Comparison of ENCODE assay signal across 8 cellular contexts in genomic region chr15:44194397-44195150, GRCh38. TPM values are rescaled to one million over a fixed set of nuclear protein-coding genes. Genes with fewer than 3 reads are reported as not detected.
DNase-seq lines count a peak whose midpoint lies in the region; ATAC-seq, FAIRE-seq and TF ChIP-seq lines count a peak whose summit lies in the region.

No MANE protein-coding gene starts in this region.

- no peaks in the 10 kb centered on the region for H3K9me1 ChIP-seq in K562 (ENCODE audit: control insufficient read depth, insufficient read depth, low read length)

- BruUV-seq in K562 (replicated peaks; lab: Mats Ljungman, UMichigan): no TSS peak

- in situ Hi-C loops in K562 (cut with MboI): no loop called here

- H3K36me3 ChIP-seq in K562 (ENCODE audit: control insufficient read depth, insufficient read depth, low read length): no peaks in the 10 kb centered on the region
- no peaks in the 10 kb centered on the region for H3K36me3 ChIP-seq in iPS-20b (ENCODE audit: insufficient read depth, low read depth, low read length)
- H3K36me3 ChIP-seq in spleen: no peaks in the 10 kb centered on the region

- no peak for TF ChIP-seq POLR2A in K562 (conservative IDR thresholded peaks at IDR 0.05)
- TF ChIP-seq POLR2A in spleen (IDR thresholded peaks at IDR 0.05): no peak

- DNase-seq in AG20443 (ENCODE audit: low spot score) (peak; percentile 34), T-helper 2 cell (peak; percentile 4 to 36 (median 11)), K562 (ENCODE audit: extremely low read depth in 1 of 4, low spot score in 3 of 4) (peak; percentile 12 to 30 (median 20)), spleen (peak; percentile 83), NOMO-1 (lab: John Stamatoyannopoulos, UW; ENCODE audit: unreplicated experiment in 2 of 2) (no peak)

- CTCF ChIA-PET in K562 (lab: Yijun Ruan, JAX; ENCODE audit: low intra/inter-chr PET ratio): no interaction called here

- FAIRE-seq in K562 (lab: Jason Lieb, UNC): no peak

- peaks cover 18 to 39% of the 10 kb centered on the region in 2 experiments for H3K27me3 ChIP-seq in K562 (ENCODE audit: control insufficient read depth in 2 of 2, insufficient read depth in 2 of 2, low read length in 2 of 2)
- peaks cover 25% of the 10 kb centered on the region for H3K27me3 ChIP-seq in iPS-20b (ENCODE audit: insufficient read depth, low read length)
- H3K27me3 ChIP-seq in spleen (replicated peaks in 1 of 7): peaks cover 0 to 96% (median 51%) of the 10 kb centered on the region in 7 donors

- 24% methylated on average over 18 of the region's 72 CpGs for WGBS in K562 (ENCODE audit: insufficient coverage, low coverage, missing lambda C conversion rate)
- 2 to 5% (median 3%) methylated on average over 19 to 72 of the region's 72 CpGs for WGBS in spleen, 5 donors

- H3K4me3 ChIP-seq in K562 (no peak overlapping the region), iPS-20b (ENCODE audit: low read length) (peak overlapping the region; percentile 80), spleen (peak overlapping the region; percentile 49 to 79 (median 64))

- no peak overlapping the region for H2AFZ ChIP-seq in K562 (ENCODE audit: low read depth, low read length)

- intact Hi-C loops in K562 (cut with micrococcal nuclease) (no loop called here), spleen (cut with DNase I; ENCODE audit: low total_unique reads) (no loop called here)

- H4K20me1 ChIP-seq in K562 (replicated peaks; ENCODE audit: control insufficient read depth, insufficient read depth, low read length): no peaks in the 10 kb centered on the region

- TF ChIP-seq CTCF in K562 (IDR thresholded peaks at IDR 0.05 in 2 of 3, conservative IDR thresholded peaks at IDR 0.05 in 1 of 3; ENCODE audit: insufficient read depth in 2 of 3, low read depth in 1 of 3, low read length in 3 of 3) (no peak), spleen (IDR thresholded peaks at IDR 0.05 in 8 of 11, conservative IDR thresholded peaks at IDR 0.05 in 3 of 11) (peak in 1 of 11 experiments; percentile 1)

- H3K4me2 ChIP-seq in K562 (ENCODE audit: insufficient read depth, low read length): no peak overlapping the region

- no peak overlapping the region for H3K27ac ChIP-seq in K562 (ENCODE audit: extremely low read depth, low read depth, low read length)
- H3K27ac ChIP-seq in iPS-20b (ENCODE audit: low read length): no peak overlapping the region
- peak overlapping the region in 3 of 8 donors; percentile 16 to 53 (median 37) for H3K27ac ChIP-seq in spleen

- POLR2A ChIA-PET in K562 (lab: Yijun Ruan, JAX): interaction anchor here (0.7 to 1.2 kb wide), 2 partner anchors 10 to 93 kb away, joined by 3 to 4 read pairs; no protein-coding TSS in a partner anchor

- TF ChIP-seq RAD21 in K562 (CRISPR knock-in tag; conservative IDR thresholded peaks at IDR 0.05 in 1 of 2, IDR thresholded peaks at IDR 0.05 in 1 of 2): no peak

- no peaks in the 10 kb centered on the region for H3K79me2 ChIP-seq in K562 (ENCODE audit: control insufficient read depth, insufficient read depth, low read length)

- ATAC-seq in GM19328 (IDR thresholded peaks at IDR 0.05; ENCODE audit: unreplicated experiment) (peak; percentile 22), HG03521 (IDR thresholded peaks at IDR 0.05; ENCODE audit: unreplicated experiment) (peak; percentile 20), K562 (peak; percentile 55)

- peaks cover 0 to 13% of the 10 kb centered on the region in 2 experiments; a peak in 3 of 5 replicates for H3K4me1 ChIP-seq in K562 (replicated peaks in 1 of 2; ENCODE audit: control insufficient read depth in 2 of 2, insufficient read depth in 2 of 2, low read length in 2 of 2)
- peaks cover 14% of the 10 kb centered on the region for H3K4me1 ChIP-seq in iPS-20b (ENCODE audit: insufficient read depth, low read length)
- H3K4me1 ChIP-seq in spleen: peaks cover 3 to 27% (median 24%) of the 10 kb centered on the region in 6 donors

- H3K9me3 ChIP-seq in K562 (replicated peaks; ENCODE audit: control insufficient read depth, insufficient read depth, low read depth, low read length): no peaks in the 10 kb centered on the region
- H3K9me3 ChIP-seq in iPS-20b (ENCODE audit: insufficient read depth, low read depth, low read length): no peaks in the 10 kb centered on the region
- no peaks in the 10 kb centered on the region for H3K9me3 ChIP-seq in spleen

- H3K9ac ChIP-seq in K562 (ENCODE audit: insufficient read depth in 1 of 2, low read depth in 2 of 2, low read length in 2 of 2) (no peak overlapping the region), iPS-20b (ENCODE audit: low read depth, low read length) (peak overlapping the region; percentile 65; the same call in 1 of the 2 replicates)

- TF ChIP-seq EP300 in K562 (IDR thresholded peaks at IDR 0.05; ENCODE audit: low read length): no peak

TF ChIP-seq in K562, 482 proteins besides CTCF, POLR2A, EP300 and RAD21:
- TF ChIP-seq ADNP (tag; IDR thresholded peaks at IDR 0.05) (no peak), HDAC2 (IDR thresholded peaks at IDR 0.05) (no peak), NFIC (IDR thresholded peaks at IDR 0.05) (peak; percentile 77), SMAD2 (IDR thresholded peaks at IDR 0.05; ENCODE audit: low read depth, low read length) (no peak), ARHGAP35 (IDR thresholded peaks at IDR 0.05; ENCODE audit: partially characterized antibody) (no peak), JUND (IDR thresholded peaks at IDR 0.05; ENCODE audit: borderline replicate concordance, low read depth, low read length) (0 out of 2 replicates have a peak, but pooled peaks have one; percentile 10), JUND (tag; IDR thresholded peaks at IDR 0.05; ENCODE audit: borderline replicate concordance, low read depth, low read length) (no peak), SMC3 (conservative IDR thresholded peaks at IDR 0.05; ENCODE audit: insufficient read depth, low read depth, low read length) (no peak), FOSL1 (tag; conservative IDR thresholded peaks at IDR 0.05) (peak; percentile 54), TCF3 (CRISPR knock-in tag; IDR thresholded peaks at IDR 0.05) (no peak), RBM17 (IDR thresholded peaks at IDR 0.05; ENCODE audit: borderline replicate concordance, low read depth, low read length) (no peak), NCOA6 (IDR thresholded peaks at IDR 0.05) (0 out of 2 replicates have a peak, but pooled peaks have one; percentile 22), ZNF133 (CRISPR knock-in tag; IDR thresholded peaks at IDR 0.05) (no peak)

RNA-seq across cellular contexts. Expression of gene FRMD5, which starts 0.5 kb away (rescaled TPM):
- 0.09 TPM in 1 of 2 replicates, not detected in the other for total RNA-seq in K562 (2011; cell fraction: chromatin; rRNA removed; ENCODE audit: low replicate concordance)
- under 0.01 TPM in 1 of 2 replicates, not detected in the other for total RNA-seq in K562 (2011; cell fraction: nucleolus; rRNA removed)
- total RNA-seq in K562 (2011; cell fraction: nucleoplasm; rRNA removed): 0.07 TPM in 1 of 2 replicates, not detected in the other
- total RNA-seq in K562 (2014; rRNA removed): 0.29 TPM in 1 of 2 replicates, not detected in the other
- not detected in 2 replicates for total RNA-seq in K562 (2014; rRNA removed; fragmentation: Illumina TruSeq; extraction: Trizol)
- not detected in 2 replicates for total RNA-seq in K562 (2015; rRNA removed; fragmentation: Illumina TruSeq; extraction: Trizol)
- total RNA-seq in K562 (2021): not detected in 2 replicates
- polyA plus RNA-seq in K562 (2011; rRNA removed): not detected in 2 replicates
- polyA plus RNA-seq in K562 (2011; cell fraction: cytosol; rRNA removed): not detected in 2 replicates
- not detected in 2 replicates for polyA plus RNA-seq in K562 (2011; cell fraction: nucleus; rRNA removed)
- 0.08 and 0.25 TPM in 2 replicates for polyA plus RNA-seq in K562 (2012)
- not detected in 2 replicates for polyA plus RNA-seq in K562 (2014; fragmentation: Illumina TruSeq; extraction: Trizol)
- under 1 TPM; 0.13 to 0.38 TPM for polyA plus RNA-seq in K562 (2014; fragmentation: Nextera tagmentation; extraction: Ambion mirVana)
- not detected in 2 replicates for polyA plus RNA-seq in K562 (2014; rRNA removed)
- not detected in 2 replicates for polyA minus RNA-seq in K562 (2011; rRNA and poly(A)+ RNA removed)
- not detected in 2 replicates for polyA minus RNA-seq in K562 (2011; cell fraction: cytosol; rRNA and poly(A)+ RNA removed)
- polyA minus RNA-seq in K562 (2011; cell fraction: nucleus; rRNA and poly(A)+ RNA removed): not detected in 2 replicates
- total RNA-seq in spleen: 1 to 10 TPM in 1 of 7 donors, under 1 TPM in 5, not detected in 1; 0.32 to 1.0 (median 0.51) TPM
- under 1 TPM; 0.09 to 0.51 (median 0.09) TPM for polyA plus RNA-seq in spleen

Comparison
In these comparisons a context has a peak if more than half of its experiments do, and no peak if none do; other contexts are left out.
1. DNase-seq: peak in AG20443 (single experiment), T-helper 2 cell (5 of 5), K562 (4 of 4) and spleen (single experiment); none in NOMO-1 (0 of 2).
2. Peak in every context shown above with its lines, with median percentiles within 50 percentile points of each other: ATAC-seq.